Comparison of ENCODE assay signal across 9 cellular contexts in the genomic region with DNA sequence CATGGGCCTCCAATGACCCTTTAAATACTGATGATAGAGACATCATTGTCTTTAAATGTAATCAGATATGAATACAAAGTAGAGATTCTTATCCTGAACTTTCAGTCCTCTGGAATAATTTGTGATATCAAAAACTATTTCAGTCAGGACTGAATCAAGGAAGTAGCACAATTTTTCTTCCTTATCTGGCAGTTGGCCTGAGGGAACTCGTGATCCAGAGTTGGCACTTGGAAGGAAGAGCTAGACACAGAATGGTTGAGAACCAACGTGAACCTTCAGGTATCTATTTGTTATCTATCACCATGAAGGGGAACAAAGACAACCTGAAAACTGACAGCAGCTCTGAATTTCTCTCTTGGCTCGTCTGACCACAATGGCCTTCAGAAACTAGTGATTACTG.
"Had no signal": no experiment of that assay in that cellular context is flagged by ENCODE, and none has a peak within 500 bp of the region (broad histone marks: within the 10 kb centered on the region; RNA-seq: fewer than 3 reads in every experiment).

No MANE protein-coding gene starts in this region.

- H3K4me1 ChIP-seq: HAP-1 had no signal

- H3K4me3 ChIP-seq: GM23248, HAP-1, K562 had no signal

- H3K36me3 ChIP-seq: HAP-1 had no signal

- H3K9ac ChIP-seq: GM23248 had no signal

- DNase-seq: GM23248, GOT3, H7, HFFc6, IMR-90, KG1 had no signal

- ATAC-seq: HCT116, K562 had no signal

- H3K27ac ChIP-seq: GM23248 had no signal
